Comparison of ENCODE assay signal across 2 cellular contexts in genomic region chr21:43939443-43940328, GRCh38.
TF ChIP-seq lines count a peak whose summit lies in the region.

No MANE protein-coding gene starts in this region.

TF ChIP-seq in IMR-90, 13 proteins besides CTCF, POLR2A, EP300 and RAD21:
- no peak for TF ChIP-seq FOS (IDR thresholded peaks at IDR 0.05; ENCODE audit: low read depth, low read length)
- TF ChIP-seq USF2 (IDR thresholded peaks at IDR 0.05; ENCODE audit: low read depth, low read length) = no peak
- no peak for TF ChIP-seq MXI1 (IDR thresholded peaks at IDR 0.05; ENCODE audit: borderline replicate concordance, low read depth, low read length)
- TF ChIP-seq RCOR1 (IDR thresholded peaks at IDR 0.05; ENCODE audit: insufficient replicate concordance, low read length) = no peak
- TF ChIP-seq ELK1 (IDR thresholded peaks at IDR 0.05; ENCODE audit: borderline replicate concordance, low read depth, low read length) = no peak
- no peak for TF ChIP-seq SMC3 (IDR thresholded peaks at IDR 0.05; ENCODE audit: low read depth, low read length)
- no peak for TF ChIP-seq CEBPB (IDR thresholded peaks at IDR 0.05; ENCODE audit: low read depth, low read length)
- no peak for TF ChIP-seq NFE2L2 (IDR thresholded peaks at IDR 0.05; ENCODE audit: low read depth, low read length)
- no peak for TF ChIP-seq RFX5 (IDR thresholded peaks at IDR 0.05; ENCODE audit: low read depth, low read length)
- no peak for TF ChIP-seq MAZ (IDR thresholded peaks at IDR 0.05; ENCODE audit: borderline replicate concordance, low read depth, low read length)
- no peak for TF ChIP-seq MAFK (IDR thresholded peaks at IDR 0.05; ENCODE audit: low read depth, low read length)
- TF ChIP-seq CHD1 (IDR thresholded peaks at IDR 0.05; ENCODE audit: low read depth, low read length) = no peak
- TF ChIP-seq BHLHE40 (IDR thresholded peaks at IDR 0.05; ENCODE audit: low read depth, low read length) = no peak
TF ChIP-seq in IMR-90: peak in this region for 0.

TF ChIP-seq in K562, 482 proteins besides CTCF, POLR2A, EP300 and RAD21:
- TF ChIP-seq ZBTB7A (IDR thresholded peaks at IDR 0.05; ENCODE audit: borderline replicate concordance, control insufficient read depth, low read depth, low read length) (no peak), ZC3H4 (CRISPR knock-in tag; IDR thresholded peaks at IDR 0.05; ENCODE audit: borderline replicate concordance) (0 out of 2 replicates have a peak, but pooled peaks have one; percentile 25), SIN3B (IDR thresholded peaks at IDR 0.05; ENCODE audit: low read depth) (no peak), TCFL5 (CRISPR knock-in tag; conservative IDR thresholded peaks at IDR 0.05) (no peak), TAF1 (IDR thresholded peaks at IDR 0.05; ENCODE audit: control insufficient read depth, extremely low read depth, insufficient read depth, low read length, severe bottlenecking) (no peak), MAFG (tag; conservative IDR thresholded peaks at IDR 0.05) (no peak), HDGF (IDR thresholded peaks at IDR 0.05) (0 out of 2 replicates have a peak, but pooled peaks have one; percentile 33), NFIC (IDR thresholded peaks at IDR 0.05) (no peak), E4F1 (CRISPR knock-in tag; IDR thresholded peaks at IDR 0.05; ENCODE audit: borderline replicate concordance) (no peak), FOXK2 (conservative IDR thresholded peaks at IDR 0.05 in 1 of 2, IDR thresholded peaks at IDR 0.05 in 1 of 2; ENCODE audit: low read depth in 2 of 2) (0 out of 4 replicates have a peak, but pooled peaks of 1 of the 2 experiments have one; percentile 3), HMGN3 (IDR thresholded peaks at IDR 0.05; ENCODE audit: borderline replicate concordance, extremely low read depth, insufficient read length, low read depth, low read length) (peak; percentile 30), ZNF740 (CRISPR knock-in tag; IDR thresholded peaks at IDR 0.05) (no peak), ZNF740 (tag; IDR thresholded peaks at IDR 0.05) (peak in 1 of 2 experiments; percentile 8; a peak in 1 of 4 replicates), TAL1 (IDR thresholded peaks at IDR 0.05) (no peak), ZBTB11 (CRISPR knock-in tag; IDR thresholded peaks at IDR 0.05) (no peak), DIDO1 (tag; IDR thresholded peaks at IDR 0.05; ENCODE audit: low read depth) (no peak), ZNF124 (CRISPR knock-in tag; IDR thresholded peaks at IDR 0.05) (0 out of 2 replicates have a peak, but pooled peaks have one; percentile 19), CGGBP1 (CRISPR knock-in tag; IDR thresholded peaks at IDR 0.05) (no peak), RBM25 (IDR thresholded peaks at IDR 0.05; ENCODE audit: low read depth, low read length, severe bottlenecking) (no peak), ZNF143 (CRISPR knock-in tag; IDR thresholded peaks at IDR 0.05) (0 out of 2 replicates have a peak, but pooled peaks have one; percentile 34), L3MBTL2 (IDR thresholded peaks at IDR 0.05) (no peak), TOE1 (IDR thresholded peaks at IDR 0.05; ENCODE audit: borderline replicate concordance) (no peak), TOE1 (CRISPR knock-in tag; IDR thresholded peaks at IDR 0.05; ENCODE audit: borderline replicate concordance, low read depth) (no peak), ZNF232 (CRISPR knock-in tag; IDR thresholded peaks at IDR 0.05) (no peak), PRMT5 (CRISPR knock-in tag; IDR thresholded peaks at IDR 0.05) (0 out of 2 replicates have a peak, but pooled peaks have one; percentile 33), CREM (IDR thresholded peaks at IDR 0.05; ENCODE audit: low read depth) (no peak), RBM22 (IDR thresholded peaks at IDR 0.05; ENCODE audit: low read depth, low read length, poor library complexity, severe bottlenecking) (peak; percentile 53)
